ENCODE assay signal across 9 cellular contexts in the genomic region with DNA sequence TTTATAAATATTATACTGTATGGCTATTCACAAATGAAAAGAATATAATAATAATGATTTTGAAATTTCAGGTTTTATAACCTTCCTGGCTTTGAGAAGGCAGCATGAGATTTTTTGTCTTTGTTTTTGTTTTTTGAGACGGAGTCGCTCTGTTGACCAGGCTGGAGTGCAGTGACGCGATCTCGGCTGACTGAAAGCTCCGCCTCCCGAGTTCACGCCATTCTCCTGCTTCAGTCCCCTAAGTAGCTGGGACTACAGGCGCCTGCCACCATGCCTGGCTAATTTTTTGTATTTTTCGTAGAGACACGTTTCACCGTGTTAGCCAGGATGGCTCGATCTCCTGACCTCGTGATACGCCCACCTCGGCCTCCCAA.
DNase-seq lines count a peak whose midpoint lies in the region; ATAC-seq, FAIRE-seq and TF ChIP-seq lines count a peak whose summit lies in the region.
"Had no signal": no experiment of that assay in that cellular context is flagged by ENCODE, and none has a peak within 500 bp of the region (broad histone marks: within the 10 kb centered on the region; RNA-seq: fewer than 3 reads in every experiment).

No MANE protein-coding gene starts in this region.

- ATAC-seq in central memory CD8-positive, alpha-beta T cell (replicated peaks; ENCODE audit: extremely low read depth, poor library complexity, severe bottlenecking) = peak; percentile 57
- ATAC-seq in pancreas (peak; percentile 39 to 73 (median 62)), GM18511 (IDR thresholded peaks at IDR 0.05; ENCODE audit: unreplicated experiment) (no peak), HG03378 (IDR thresholded peaks at IDR 0.05; ENCODE audit: unreplicated experiment) (no peak)

- 50 to 72% methylated on average over 16 of the region's 16 CpGs for WGBS in pancreas, 2 donors

- H3K4me1 ChIP-seq in Peyer's patch (no peaks in the 10 kb centered on the region), pancreas (no peaks in the 10 kb centered on the region)

- H3K4me3 Mint-ChIP-seq in CD14-positive monocyte = peak overlapping the region; percentile 78 to 95
- peak overlapping the region; percentile 95 for H3K4me3 Mint-ChIP-seq in central memory CD8-positive, alpha-beta T cell

- H3K36me3 ChIP-seq in Peyer's patch (no peaks in the 10 kb centered on the region), pancreas (no peaks in the 10 kb centered on the region)

- peak overlapping the region in 2 of 4 donors; percentile 52 to 55 for H3K27ac ChIP-seq in Peyer's patch
- peak overlapping the region in 2 of 4 donors; percentile 66 to 74 for H3K27ac ChIP-seq in pancreas

- no peak for TF ChIP-seq POLR2A in Peyer's patch (IDR thresholded peaks at IDR 0.05)

- FAIRE-seq in pancreas (lab: Jason Lieb, UNC) = no peak
- FAIRE-seq: TTC549 had no signal

- H3K27me3 ChIP-seq in Peyer's patch = no peaks in the 10 kb centered on the region
- H3K27me3 ChIP-seq in pancreas = no peaks in the 10 kb centered on the region

- H3K4me1 Mint-ChIP-seq in CD14-positive monocyte = peaks cover 24% of the 10 kb centered on the region
- peaks cover 28% of the 10 kb centered on the region for H3K4me1 Mint-ChIP-seq in central memory CD8-positive, alpha-beta T cell

- H3K27ac Mint-ChIP-seq in CD14-positive monocyte = peak overlapping the region in 6 of 7 donors; percentile 86 to 100 (median 94)
- peak overlapping the region; percentile 99 for H3K27ac Mint-ChIP-seq in central memory CD8-positive, alpha-beta T cell (ENCODE audit: low read depth)

- H3K9me3 ChIP-seq in Peyer's patch (peaks cover 0 to 31% (median 0%) of the 10 kb centered on the region in 4 donors), pancreas (no peaks in the 10 kb centered on the region)

- peak; percentile 69 for DNase-seq in CD14-positive monocyte (ENCODE audit: low spot score)
- peak in 2 of 3 donors; percentile 53 to 62 for DNase-seq in Peyer's patch
- peak in 1 of 2 donors; percentile 42 for DNase-seq in central memory CD8-positive, alpha-beta T cell (ENCODE audit: low spot score in 2 of 2)
- DNase-seq in pancreas = peak in 3 of 6 donors; percentile 40 to 63 (median 52)
- no peak for DNase-seq in SIG-M5 (lab: John Stamatoyannopoulos, UW)
- no peak for DNase-seq in ureter (ENCODE audit: low spot score)

- peaks cover 0 to 6% of the 10 kb centered on the region in 2 donors for H3K36me3 Mint-ChIP-seq in CD14-positive monocyte
- H3K36me3 Mint-ChIP-seq in central memory CD8-positive, alpha-beta T cell (ENCODE audit: insufficient read depth) = peaks cover 14% of the 10 kb centered on the region

- H3K4me3 ChIP-seq in Peyer's patch = peak overlapping the region in 3 of 4 donors; percentile 43 to 46 (median 45)
- H3K4me3 ChIP-seq in pancreas = peak overlapping the region in 1 of 4 donors; percentile 46

- intact Hi-C loops in CD14-positive monocyte (cut with micrococcal nuclease) = loop anchor here in 1 of 2 donors (1.0 to 10.0 kb wide), 3 partner anchors 25 to 85 kb away; partner anchors contain the start of gene ZNF429
- intact Hi-C loops in pancreas (cut with DNase I) = no loop called here

- peaks cover 3 to 78% (median 33%) of the 10 kb centered on the region in 7 donors for H3K9me3 Mint-ChIP-seq in CD14-positive monocyte
- no peaks in the 10 kb centered on the region for H3K9me3 Mint-ChIP-seq in central memory CD8-positive, alpha-beta T cell

- no peaks in the 10 kb centered on the region for H3K27me3 Mint-ChIP-seq in CD14-positive monocyte (ENCODE audit: low read depth in 3 of 3)
- peaks cover 10% of the 10 kb centered on the region for H3K27me3 Mint-ChIP-seq in central memory CD8-positive, alpha-beta T cell

- TF ChIP-seq CTCF in CD14-positive monocyte (IDR thresholded peaks at IDR 0.05) = no peak
- TF ChIP-seq CTCF in Peyer's patch (IDR thresholded peaks at IDR 0.05) = no peak
- TF ChIP-seq CTCF in pancreas (IDR thresholded peaks at IDR 0.05) = no peak

Comparison
In these comparisons a context has a peak if more than half of its experiments do, and no peak if none do; other contexts are left out.
1. DNase-seq: peak in CD14-positive monocyte (single experiment) and Peyer's patch (2 of 3); none in SIG-M5 (single experiment) and ureter (single experiment).
2. ATAC-seq: peak in central memory CD8-positive, alpha-beta T cell (single experiment) and pancreas (4 of 4); none in GM18511 (single experiment) and HG03378 (single experiment).